ENCODE assay signal across 29 cellular contexts in genomic region chr2:48620604-48621003, GRCh38.
"Had no signal": no experiment of that assay in that cellular context is flagged by ENCODE, and none has a peak within 500 bp of the region (broad histone marks: within the 10 kb centered on the region; RNA-seq: fewer than 3 reads in every experiment).

No MANE protein-coding gene starts in this region.

- H3K36me3 ChIP-seq: colonic mucosa, esophagus muscularis mucosa, esophagus squamous epithelium, gastrocnemius medialis, gastroesophageal sphincter, heart left ventricle had no signal

- DNase-seq: colonic mucosa; cortex of kidney; dermis blood vessel endothelial cell; dorsolateral prefrontal cortex; effector CD4-positive, alpha-beta T cell; effector CD8-positive, alpha-beta T cell; effector memory CD4-positive, alpha-beta T cell; effector memory CD8-positive, alpha-beta T cell; endodermal cell; erythroblast; esophagus squamous epithelium; foreskin fibroblast; foreskin keratinocyte; foreskin melanocyte; gastrocnemius medialis; glutamatergic neuron; head of caudate nucleus; heart left ventricle; heart right ventricle had no signal

- H3K4me1 ChIP-seq: colonic mucosa, esophagus muscularis mucosa, esophagus squamous epithelium, foreskin keratinocyte, gastrocnemius medialis, gastroesophageal sphincter, heart left ventricle, heart right ventricle had no signal

- H3K27ac ChIP-seq: colonic mucosa, coronary artery, dorsolateral prefrontal cortex, epithelial cell of prostate, esophagus muscularis mucosa, esophagus squamous epithelium, foreskin keratinocyte, gastrocnemius medialis, gastroesophageal sphincter, heart left ventricle, heart right ventricle, hepatocyte had no signal

- FAIRE-seq: colon, endometrium, endothelial cell of umbilical vein, frontal cortex had no signal

- ATAC-seq: effector memory CD8-positive, alpha-beta T cell; esophagus mucosa; foreskin keratinocyte; gastrocnemius medialis; gastroesophageal sphincter; heart left ventricle; heart right ventricle had no signal

- H3K4me2 ChIP-seq: hepatocyte had no signal

- H3K4me3 ChIP-seq: colonic mucosa, coronary artery, dorsolateral prefrontal cortex, esophagus muscularis mucosa, esophagus squamous epithelium, gastrocnemius medialis, gastroesophageal sphincter, heart left ventricle, heart right ventricle, hepatocyte had no signal

- H3K9me3 ChIP-seq: colonic mucosa, gastrocnemius medialis had no signal
